ENCODE assay signal across 20 cellular contexts in genomic region chr9:69633716-69634115, GRCh38. TPM values are rescaled to one million over a fixed set of nuclear protein-coding genes. Genes with fewer than 3 reads are reported as not detected.
A peak's percentile ranks its signal among the peaks of the same experiment; 100 is the strongest.
DNase-seq lines count a peak whose midpoint lies in the region; ATAC-seq and TF ChIP-seq lines count a peak whose summit lies in the region.
"Had no signal": no experiment of that assay in that cellular context is flagged by ENCODE, and none has a peak within 500 bp of the region (broad histone marks: within the 10 kb centered on the region; RNA-seq: fewer than 3 reads in every experiment).

No MANE protein-coding gene starts in this region.

- peak; percentile 76 for ATAC-seq in GM18511 (IDR thresholded peaks at IDR 0.05; ENCODE audit: unreplicated experiment)
- peak; percentile 81 for ATAC-seq in GM19452 (IDR thresholded peaks at IDR 0.05; ENCODE audit: unreplicated experiment)
- ATAC-seq in HG02943 (IDR thresholded peaks at IDR 0.05; ENCODE audit: low read depth, unreplicated experiment): peak; percentile 59
- peak; percentile 76 for ATAC-seq in HG03460 (IDR thresholded peaks at IDR 0.05; ENCODE audit: unreplicated experiment)

- H3K27me3 ChIP-seq in testis: no peaks in the 10 kb centered on the region
- H3K27me3 ChIP-seq: BLaER1 had no signal

- TF ChIP-seq CTCF in testis (IDR thresholded peaks at IDR 0.05): no peak

- DNase-seq in NCI-H446 (lab: John Stamatoyannopoulos, UW) (no peak), testis (no peak), 8988T (no peak)
- no peak for DNase-seq in stimulated activated CD4-positive, alpha-beta T cell treated with anti-CD3 and anti-CD28 coated beads, Interleukin-1b, Interleukin-23, amount 100 ng/mL, for 48 hours
- DNase-seq: Calu3; CD4-positive, alpha-beta memory T cell; GF-D8; H9; KG1; NCI-H1417; NCI-H187; NCI-H2227 treated with DMSO at 0.1 percent for 48 hours; NCI-H524 treated with DMSO at 0.1 percent for 48 hours; SHP77 had no signal

- no peak for TF ChIP-seq POLR2A in testis (IDR thresholded peaks at IDR 0.05)

- H3K9me3 ChIP-seq in testis: no peaks in the 10 kb centered on the region

- no peaks in the 10 kb centered on the region for H3K4me1 ChIP-seq in testis
- H3K4me1 ChIP-seq: BLaER1 had no signal

- H3K36me3 ChIP-seq in testis (ENCODE audit: low read depth, missing control alignments): no peaks in the 10 kb centered on the region

- no peak overlapping the region for H3K27ac ChIP-seq in testis
- H3K27ac ChIP-seq: BLaER1, SK-N-MC had no signal

- no peak overlapping the region for H3K4me3 ChIP-seq in testis
- H3K4me3 ChIP-seq: BLaER1, SK-N-MC had no signal

- intact Hi-C loops in testis (cut with DNase I; ENCODE audit: low total_unique reads): no loop called here

- WGBS in testis, 2 donors: 88 to 90% methylated on average over 1 of the region's 1 CpG

RNA-seq across cellular contexts. Expression of gene APBA1, which starts 38.5 kb away (rescaled TPM):
- total RNA-seq in testis: 1 to 10 TPM; 7.7 to 9.4 TPM
- 11.9 TPM for polyA plus RNA-seq in testis (ENCODE audit: insufficient read depth, low read depth, low replicate concordance)
